In the genomic region with DNA sequence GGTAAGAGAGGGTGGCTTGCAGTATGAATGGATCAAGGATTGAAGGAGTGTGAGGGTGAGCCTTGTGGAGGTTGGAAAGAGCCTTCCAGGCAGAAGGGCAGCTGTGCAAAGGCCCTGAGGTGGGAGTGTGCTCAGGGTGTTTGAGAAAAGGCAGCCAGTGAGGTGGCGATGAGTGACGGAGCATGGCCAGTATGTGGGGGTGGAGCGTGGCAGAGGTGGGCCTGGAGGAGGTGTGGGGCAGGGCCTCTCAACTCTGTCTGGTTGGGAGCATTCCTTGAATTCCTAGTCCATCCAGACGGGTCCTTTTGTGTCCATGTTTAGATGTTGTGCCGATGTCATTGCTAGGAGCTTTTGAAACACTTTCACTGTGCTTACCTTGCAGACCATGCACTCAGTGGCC, we compare ENCODE assay signal across 15 cellular contexts. TPM values are rescaled to one million over a fixed set of nuclear protein-coding genes. Genes with fewer than 3 reads are reported as not detected.
DNase-seq lines count a peak whose midpoint lies in the region; ATAC-seq and TF ChIP-seq lines count a peak whose summit lies in the region.
"Had no signal": no experiment of that assay in that cellular context is flagged by ENCODE, and none has a peak within 500 bp of the region (broad histone marks: within the 10 kb centered on the region; RNA-seq: fewer than 3 reads in every experiment).

No MANE protein-coding gene starts in this region.

- H3K4me1 ChIP-seq in aorta (ENCODE audit: control insufficient read depth in 1 of 2, insufficient read depth in 2 of 2, low read length in 2 of 2): no peaks in the 10 kb centered on the region

- H3K27me3 Mint-ChIP-seq in type B pancreatic cell: no peaks in the 10 kb centered on the region

- H3K9me3 ChIP-seq in aorta (ENCODE audit: control insufficient read depth, low read length): no peaks in the 10 kb centered on the region
- H3K9me3 ChIP-seq: testis had no signal

- ATAC-seq in aorta (ENCODE audit: low FRiP score) (no peak), GM18909 (IDR thresholded peaks at IDR 0.05; ENCODE audit: poor library complexity, unreplicated experiment) (no peak), HG02571 (IDR thresholded peaks at IDR 0.05; ENCODE audit: unreplicated experiment) (no peak)
- ATAC-seq: activated CD8-positive, alpha-beta T cell treated with anti-CD3 and anti-CD28 coated beads for 36 hours; GM12878 had no signal

- intact Hi-C loops in aorta (cut with DNase I): no loop called here

- no peaks in the 10 kb centered on the region for H3K36me3 ChIP-seq in aorta (ENCODE audit: control insufficient read depth in 1 of 2, insufficient read depth in 2 of 2, low read length in 1 of 2)

- H3K4me3 ChIP-seq in aorta (ENCODE audit: low read length in 2 of 2): no peak overlapping the region
- H3K4me3 ChIP-seq: GM12878, testis had no signal

- WGBS in aorta, 2 donors: 68% methylated on average over 5 of the region's 5 CpGs

- peaks cover 62% of the 10 kb centered on the region for H3K4me1 Mint-ChIP-seq in type B pancreatic cell (ENCODE audit: unreplicated experiment)

- peak overlapping the region; percentile 69 for H3K27ac Mint-ChIP-seq in type B pancreatic cell
- H3K27ac Mint-ChIP-seq: activated CD8-positive, alpha-beta T cell treated with anti-CD3 and anti-CD28 coated beads for 36 hours; activated T-helper 2 cell treated with anti-CD3 and anti-CD28 coated beads, Interferon-gamma antibody, Interleukin-2, Interleukin-4, amounts not matched to agents 10 μg/mL and 5 μg/mL and 100 μg/mL, durations not matched to agents 14 hours and 24 hours and 36 hours had no signal

- H3K9me3 Mint-ChIP-seq in type B pancreatic cell: no peaks in the 10 kb centered on the region
- H3K9me3 Mint-ChIP-seq: activated CD8-positive, alpha-beta T cell treated with anti-CD3 and anti-CD28 coated beads for 36 hours; activated T-helper 2 cell treated with anti-CD3 and anti-CD28 coated beads, Interferon-gamma antibody, Interleukin-2, Interleukin-4, amounts not matched to agents 10 μg/mL and 5 μg/mL and 100 μg/mL, durations not matched to agents 14 hours and 24 hours and 36 hours; CD4-positive, CD25-positive, alpha-beta regulatory T cell; immature natural killer cell had no signal

- DNase-seq in HK-2 (ENCODE audit: unreplicated experiment): peak; percentile 67
- no peak for DNase-seq in type B pancreatic cell (ENCODE audit: extremely low spot score, unreplicated experiment)
- DNase-seq in aorta: no peak
- DNase-seq: activated CD8-positive, alpha-beta T cell treated with anti-CD3 and anti-CD28 coated beads for 36 hours; CD4-positive, CD25-positive, alpha-beta regulatory T cell; effector CD8-positive, alpha-beta T cell; immature natural killer cell; OCI-M1; testis had no signal

- H3K27me3 ChIP-seq in layer of hippocampus (ENCODE audit: control insufficient read depth, insufficient read depth, low read length) (no peaks in the 10 kb centered on the region), aorta (ENCODE audit: control insufficient read depth in 1 of 2, insufficient read depth in 2 of 2, low read length in 1 of 2) (no peaks in the 10 kb centered on the region)
- H3K27me3 ChIP-seq: testis had no signal

- H3K36me3 Mint-ChIP-seq in type B pancreatic cell: peaks cover 32% of the 10 kb centered on the region

- H3K27ac ChIP-seq in cingulate gyrus (ENCODE audit: low read depth, low read length): peak overlapping the region; percentile 73
- peak overlapping the region; percentile 13 for H3K27ac ChIP-seq in layer of hippocampus (ENCODE audit: low read depth, low read length)
- H3K27ac ChIP-seq in aorta (ENCODE audit: low read depth in 1 of 2, low read length in 2 of 2): no peak overlapping the region
- H3K27ac ChIP-seq: testis had no signal

- TF ChIP-seq CTCF in type B pancreatic cell (conservative IDR thresholded peaks at IDR 0.05): no peak

- H3K4me3 Mint-ChIP-seq in type B pancreatic cell: peak overlapping the region; percentile 36
- H3K4me3 Mint-ChIP-seq: activated CD8-positive, alpha-beta T cell treated with anti-CD3 and anti-CD28 coated beads for 36 hours; CD4-positive, CD25-positive, alpha-beta regulatory T cell had no signal

RNA-seq across cellular contexts. Expression of a gene that starts 51.3 kb away (rescaled TPM):
- 53.9 and 56.7 TPM in 2 replicates for total RNA-seq in type B pancreatic cell (ENCODE audit: low replicate concordance)
- 10 to 100 TPM; 56.1 to 67.7 TPM for total RNA-seq in aorta
- 10 to 100 TPM in 1 of 2 donors, 1 to 10 TPM in 1; 8.6 to 24.1 TPM for polyA plus RNA-seq in aorta

Comparison
In these comparisons a context has a peak if more than half of its experiments do, and no peak if none do; other contexts are left out.
1. H3K27ac ChIP-seq: peak in cingulate gyrus (single experiment) and layer of hippocampus (single experiment); none in aorta (0 of 2).